In the genomic region with DNA sequence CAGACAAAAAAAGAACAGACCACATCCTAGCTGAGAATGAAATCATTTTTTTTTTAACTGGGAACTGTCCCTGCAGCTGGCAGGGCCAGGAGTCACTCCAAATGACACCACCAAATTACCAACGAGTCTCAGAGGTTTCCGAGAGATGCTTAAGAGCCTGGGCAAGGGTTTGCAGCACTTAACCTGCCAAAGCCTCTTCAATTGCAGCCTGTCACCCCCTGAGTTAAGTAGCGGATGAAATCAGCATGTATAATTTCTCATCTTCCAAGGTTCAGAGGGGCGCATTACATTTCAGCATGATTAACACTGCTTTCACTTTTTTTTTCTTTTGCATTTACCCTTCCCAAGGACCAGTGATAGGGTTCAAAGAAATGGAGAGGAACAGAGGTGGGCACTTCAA, we compare ENCODE assay signal across 17 cellular contexts.
DNase-seq lines count a peak whose midpoint lies in the region; ATAC-seq lines count a peak whose summit lies in the region.
"Had no signal": no experiment of that assay in that cellular context is flagged by ENCODE, and none has a peak within 500 bp of the region (broad histone marks: within the 10 kb centered on the region; RNA-seq: fewer than 3 reads in every experiment).

No MANE protein-coding gene starts in this region.

- ATAC-seq in GM18517 (IDR thresholded peaks at IDR 0.05; ENCODE audit: unreplicated experiment) (no peak), GM21619 (IDR thresholded peaks at IDR 0.05; ENCODE audit: unreplicated experiment) (no peak)
- ATAC-seq: HCT116 had no signal

- DNase-seq in NCI-H1417 (lab: John Stamatoyannopoulos, UW) (peak; percentile 7 to 66 (median 60)), NCI-H1417 treated with DMSO at 0.1 percent for 48 hours (lab: John Stamatoyannopoulos, UW) (no peak), NCI-H128 (lab: John Stamatoyannopoulos, UW; ENCODE audit: unreplicated experiment) (peak; percentile 26), NCI-H524 (lab: John Stamatoyannopoulos, UW) (peak; percentile 48 to 76), medulla oblongata (ENCODE audit: extremely low spot score) (peak; percentile 15)
- DNase-seq in stimulated activated CD4-positive, alpha-beta T cell treated with anti-CD3 and anti-CD28 coated beads, Interleukin-1b, Interleukin-23, amount 100 ng/mL, for 48 hours = no peak
- DNase-seq: AML-193; C1 segment of cervical spinal cord; Calu3; CD4-positive, alpha-beta T cell; DMS 273 treated with DMSO at 0.1 percent for 48 hours; GDM1; GM23248; IMR-90 had no signal

Comparison
In these comparisons a context has a peak if more than half of its experiments do, and no peak if none do; other contexts are left out.
1. DNase-seq: peak in NCI-H1417 (3 of 3), NCI-H128 (single experiment), NCI-H524 (2 of 2) and medulla oblongata (single experiment); none in NCI-H1417 treated with DMSO at 0.1 percent for 48 hours (single experiment) and stimulated activated CD4-positive, alpha-beta T cell treated with anti-CD3 and anti-CD28 coated beads, Interleukin-1b, Interleukin-23, amount 100 ng/mL, for 48 hours (single experiment).